In genomic region chr1:154151311-154151710, GRCh38 we compare ENCODE assay signal across 30 cellular contexts. TPM values are rescaled to one million over a fixed set of nuclear protein-coding genes. Genes with fewer than 3 reads are reported as not detected.
DNase-seq lines count a peak whose midpoint lies in the region; ATAC-seq, FAIRE-seq and TF ChIP-seq lines count a peak whose summit lies in the region.
"Had no signal": no experiment of that assay in that cellular context is flagged by ENCODE, and none has a peak within 500 bp of the region (broad histone marks: within the 10 kb centered on the region; RNA-seq: fewer than 3 reads in every experiment).

No MANE protein-coding gene starts in this region.

- no peak overlapping the region for H3K4me3 Mint-ChIP-seq in activated naive CD4-positive, alpha-beta T cell treated with anti-CD3 and anti-CD28 coated beads, Interleukin-2, amount 50 U/mL, for 24 hours
- H3K4me3 Mint-ChIP-seq in endodermal cell = no peak overlapping the region
- H3K4me3 Mint-ChIP-seq: activated T-cell treated with anti-CD3 and anti-CD28 coated beads, Interleukin-2, amount 50 U/mL, for 72 hours; dendritic cell treated with granulocyte-macrophage colony-stimulating factor and Interleukin-4, amounts not matched to agents 40 ng/mL and 50 ng/mL, for 4 days; T-helper 17 cell had no signal

- H3K4me1 Mint-ChIP-seq in activated naive CD4-positive, alpha-beta T cell treated with anti-CD3 and anti-CD28 coated beads, Interleukin-2, amount 50 U/mL, for 24 hours = peaks cover 44% of the 10 kb centered on the region
- H3K4me1 Mint-ChIP-seq in endodermal cell = peaks cover 6% of the 10 kb centered on the region

- H3K27ac ChIP-seq in K562 (ENCODE audit: extremely low read depth, low read depth, low read length) = no peak overlapping the region
- H3K27ac ChIP-seq in endodermal cell (ENCODE audit: low read depth, low read length) = no peak overlapping the region
- no peak overlapping the region for H3K27ac ChIP-seq in thyroid gland
- H3K27ac ChIP-seq: 22Rv1, breast epithelium, HL-60 had no signal

- TF ChIP-seq CTCF in K562 (IDR thresholded peaks at IDR 0.05 in 2 of 3, conservative IDR thresholded peaks at IDR 0.05 in 1 of 3; ENCODE audit: insufficient read depth in 2 of 3, low read depth in 1 of 3, low read length in 3 of 3) = no peak
- TF ChIP-seq CTCF in foreskin fibroblast (IDR thresholded peaks at IDR 0.05; ENCODE audit: low read depth, low read length) = no peak
- TF ChIP-seq CTCF in endodermal cell (conservative IDR thresholded peaks at IDR 0.05) = no peak
- no peak for TF ChIP-seq CTCF in thyroid gland (IDR thresholded peaks at IDR 0.05)

- H3K36me3 Mint-ChIP-seq in activated naive CD4-positive, alpha-beta T cell treated with anti-CD3 and anti-CD28 coated beads, Interleukin-2, amount 50 U/mL, for 24 hours = peaks cover 3% of the 10 kb centered on the region
- peaks cover 17% of the 10 kb centered on the region for H3K36me3 Mint-ChIP-seq in endodermal cell (ENCODE audit: low read depth)

- H4K20me1 ChIP-seq in K562 (replicated peaks; ENCODE audit: control insufficient read depth, insufficient read depth, low read length) = no peaks in the 10 kb centered on the region

- H3K4me2 ChIP-seq in K562 (ENCODE audit: insufficient read depth, low read length) (no peak overlapping the region), skeletal muscle satellite cell (ENCODE audit: low read length) (peak overlapping the region; percentile 42)

- no peak for FAIRE-seq in K562 (lab: Jason Lieb, UNC)
- FAIRE-seq: H54, RCC 7860 had no signal

- H3K36me3 ChIP-seq in K562 (ENCODE audit: control insufficient read depth, insufficient read depth, low read length) (peaks cover 21% of the 10 kb centered on the region), skeletal muscle satellite cell (ENCODE audit: insufficient read depth, low read length) (peaks cover 17% of the 10 kb centered on the region), endodermal cell (ENCODE audit: control insufficient read depth, insufficient read depth, low read length) (peaks cover 19% of the 10 kb centered on the region), thyroid gland (no peaks in the 10 kb centered on the region)
- H3K36me3 ChIP-seq: breast epithelium, tibial nerve had no signal

- H3K9me1 ChIP-seq in K562 (ENCODE audit: control insufficient read depth, insufficient read depth, low read length) = no peaks in the 10 kb centered on the region

- POLR2A ChIA-PET in K562 (lab: Yijun Ruan, JAX) = no interaction called here

- no peaks in the 10 kb centered on the region for H3K9me3 Mint-ChIP-seq in activated naive CD4-positive, alpha-beta T cell treated with anti-CD3 and anti-CD28 coated beads, Interleukin-2, amount 50 U/mL, for 24 hours
- H3K9me3 Mint-ChIP-seq in endodermal cell = no peaks in the 10 kb centered on the region
- H3K9me3 Mint-ChIP-seq: activated T-cell treated with anti-CD3 and anti-CD28 coated beads, Interleukin-2, amount 50 U/mL, for 72 hours; dendritic cell treated with granulocyte-macrophage colony-stimulating factor and Interleukin-4, amounts not matched to agents 40 ng/mL and 50 ng/mL, for 4 days had no signal

- DNase-seq in activated naive CD4-positive, alpha-beta T cell (lab: John Stamatoyannopoulos, UW) = no peak
- no peak for DNase-seq in K562 (ENCODE audit: extremely low read depth in 1 of 4, low spot score in 3 of 4)
- DNase-seq in foreskin fibroblast = peak; percentile 42 to 75
- no peak for DNase-seq in endodermal cell
- DNase-seq in thyroid gland = no peak
- no peak for DNase-seq in NCI-H82 (lab: John Stamatoyannopoulos, UW)
- DNase-seq: activated CD4-positive, alpha-beta T cell treated with anti-CD3 and anti-CD28 coated beads for 4 hours; activated naive CD4-positive, alpha-beta T cell treated with anti-CD3 and anti-CD28 coated beads, Interleukin-2, amount 50 U/mL, for 16 hours; activated T-cell treated with anti-CD3 and anti-CD28 coated beads, Interleukin-2, amount 50 U/mL, for 72 hours; EL; islet precursor cell; MG63; NCI-H1436; NCI-H2107; NCI-H524; stimulated activated CD4-positive, alpha-beta T cell treated with anti-CD3 and anti-CD28 coated beads, Interleukin-4, amount 100 ng/mL, for 24 hours; stimulated activated naive CD4-positive, alpha-beta T cell treated with Interleukin-2 at 50 U/mL for 16 hours; T-helper 17 cell had no signal

- no peak for TF ChIP-seq POLR2A in K562 (conservative IDR thresholded peaks at IDR 0.05)
- TF ChIP-seq POLR2A in thyroid gland (IDR thresholded peaks at IDR 0.05) = no peak

- H3K27me3 ChIP-seq in K562 (ENCODE audit: control insufficient read depth in 2 of 2, insufficient read depth in 2 of 2, low read length in 2 of 2) (no peaks in the 10 kb centered on the region), skeletal muscle satellite cell (ENCODE audit: control insufficient read depth, insufficient read depth, low read length) (no peaks in the 10 kb centered on the region), endodermal cell (ENCODE audit: control insufficient read depth, insufficient read depth, low read length, poor library complexity, severe bottlenecking) (no peaks in the 10 kb centered on the region), thyroid gland (no peaks in the 10 kb centered on the region)
- H3K27me3 ChIP-seq: breast epithelium, gastroesophageal sphincter, MG63, tibial nerve had no signal

- no peak for TF ChIP-seq RAD21 in K562 (CRISPR knock-in tag; conservative IDR thresholded peaks at IDR 0.05 in 1 of 2, IDR thresholded peaks at IDR 0.05 in 1 of 2)

- CTCF ChIA-PET in K562 (lab: Yijun Ruan, JAX; ENCODE audit: low intra/inter-chr PET ratio) = no interaction called here

- H2AFZ ChIP-seq in K562 (ENCODE audit: low read depth, low read length) = no peak overlapping the region

- in situ Hi-C loops in K562 (cut with MboI) = no loop called here

- peak overlapping the region; percentile 41 for H3K27ac Mint-ChIP-seq in activated naive CD4-positive, alpha-beta T cell treated with anti-CD3 and anti-CD28 coated beads, Interleukin-2, amount 50 U/mL, for 24 hours
- no peak overlapping the region for H3K27ac Mint-ChIP-seq in endodermal cell
- H3K27ac Mint-ChIP-seq: activated T-cell treated with anti-CD3 and anti-CD28 coated beads, Interleukin-2, amount 50 U/mL, for 72 hours; dendritic cell treated with granulocyte-macrophage colony-stimulating factor and Interleukin-4, amounts not matched to agents 40 ng/mL and 50 ng/mL, for 4 days had no signal

- peaks cover 5% of the 10 kb centered on the region; the same call in 1 of the 3 replicates for H3K79me2 ChIP-seq in K562 (ENCODE audit: control insufficient read depth, insufficient read depth, low read length)

- ATAC-seq in K562 = no peak
- ATAC-seq: activated T-cell treated with anti-CD3 and anti-CD28 coated beads, Interleukin-2, amount 50 U/mL, for 72 hours; gastroesophageal sphincter; T-helper 17 cell had no signal

- no TSS peak for BruUV-seq in K562 (replicated peaks; lab: Mats Ljungman, UMichigan)

- no peak overlapping the region for H3K9ac ChIP-seq in K562 (ENCODE audit: insufficient read depth in 1 of 2, low read depth in 2 of 2, low read length in 2 of 2)
- no peak overlapping the region for H3K9ac ChIP-seq in skeletal muscle satellite cell (ENCODE audit: low read depth, low read length)
- no peak overlapping the region for H3K9ac ChIP-seq in endodermal cell (ENCODE audit: extremely low read depth, low read length, poor library complexity, severe bottlenecking)

- H3K4me1 ChIP-seq in K562 (replicated peaks in 1 of 2; ENCODE audit: control insufficient read depth in 2 of 2, insufficient read depth in 2 of 2, low read length in 2 of 2) (peaks cover 19 to 21% of the 10 kb centered on the region in 2 experiments), skeletal muscle satellite cell (ENCODE audit: control insufficient read depth, insufficient read depth, low read length) (peaks cover 15% of the 10 kb centered on the region), endodermal cell (ENCODE audit: control insufficient read depth, insufficient read depth, low read length) (no peaks in the 10 kb centered on the region), thyroid gland (peaks cover 14 to 27% of the 10 kb centered on the region in 2 donors)
- H3K4me1 ChIP-seq: breast epithelium had no signal

- H3K9me3 ChIP-seq in K562 (replicated peaks; ENCODE audit: control insufficient read depth, insufficient read depth, low read depth, low read length) (no peaks in the 10 kb centered on the region), skeletal muscle satellite cell (replicated peaks; ENCODE audit: low read length) (no peaks in the 10 kb centered on the region), endodermal cell (ENCODE audit: control insufficient read depth, low read length) (no peaks in the 10 kb centered on the region), thyroid gland (no peaks in the 10 kb centered on the region)
- H3K9me3 ChIP-seq: breast epithelium, gastroesophageal sphincter, MG63, tibial nerve had no signal

- no peaks in the 10 kb centered on the region for H3K27me3 Mint-ChIP-seq in activated naive CD4-positive, alpha-beta T cell treated with anti-CD3 and anti-CD28 coated beads, Interleukin-2, amount 50 U/mL, for 24 hours
- no peaks in the 10 kb centered on the region for H3K27me3 Mint-ChIP-seq in endodermal cell (ENCODE audit: insufficient read depth)
- H3K27me3 Mint-ChIP-seq: dendritic cell treated with granulocyte-macrophage colony-stimulating factor and Interleukin-4, amounts not matched to agents 40 ng/mL and 50 ng/mL, for 4 days; T-helper 17 cell had no signal

- H3K4me3 ChIP-seq in K562 (no peak overlapping the region), foreskin fibroblast (ENCODE audit: low read depth in 1 of 2, low read length in 2 of 2) (no peak overlapping the region), skeletal muscle satellite cell (ENCODE audit: low read length) (no peak overlapping the region), endodermal cell (ENCODE audit: low read length) (no peak overlapping the region), thyroid gland (replicated peaks in 1 of 3) (no peak overlapping the region)
- H3K4me3 ChIP-seq: breast epithelium, gastroesophageal sphincter, lung, MG63, tibial nerve had no signal

- intact Hi-C loops in K562 (cut with micrococcal nuclease) = no loop called here
- intact Hi-C loops in thyroid gland (cut with DNase I) = no loop called here

- TF ChIP-seq EP300 in K562 (IDR thresholded peaks at IDR 0.05; ENCODE audit: low read length) = no peak

RNA-seq across cellular contexts. Expression of gene NUP210L, which starts 3.6 kb away (rescaled TPM):
- total RNA-seq in K562 (2011; cell fraction: chromatin; rRNA removed; ENCODE audit: low replicate concordance) = 0.07 TPM in 1 of 2 replicates, not detected in the other
- under 0.01 TPM in 1 of 2 replicates, not detected in the other for total RNA-seq in K562 (2011; cell fraction: nucleolus; rRNA removed)
- 0.15 TPM in 1 of 2 replicates, not detected in the other for total RNA-seq in K562 (2011; cell fraction: nucleoplasm; rRNA removed)
- total RNA-seq in K562 (2014; rRNA removed) (not detected in 2 replicates), K562 (2014; rRNA removed; fragmentation: Illumina TruSeq; extraction: Trizol) (0.04 TPM in 1 of 2 replicates, not detected in the other), K562 (2015; rRNA removed; fragmentation: Illumina TruSeq; extraction: Trizol) (0.04 TPM in 1 of 2 replicates, not detected in the other), K562 (2021) (not detected in 2 replicates), endodermal cell (under 1 TPM; 0.07 to 0.11 TPM), thyroid gland (under 1 TPM in 3 of 4 donors, not detected in 1; 0.13 to 0.38 (median 0.22) TPM)
- polyA plus RNA-seq in K562 (2011; rRNA removed) (0.01 TPM in 1 of 2 replicates, not detected in the other), K562 (2014; fragmentation: Illumina TruSeq; extraction: Trizol) (not detected in 2 replicates), K562 (2014; fragmentation: Nextera tagmentation; extraction: Ambion mirVana) (not detected), K562 (2014; rRNA removed) (0.01 TPM in 1 of 2 replicates, not detected in the other)
- polyA plus RNA-seq in K562 (2011; cell fraction: cytosol; rRNA removed) = 0.01 TPM in 1 of 2 replicates, not detected in the other
- polyA plus RNA-seq in K562 (2011; cell fraction: nucleus; rRNA removed) = 0.01 TPM in 1 of 2 replicates, not detected in the other
- 0.03 TPM in 1 of 2 replicates, not detected in the other for polyA plus RNA-seq in K562 (2012)
- polyA minus RNA-seq in K562 (2011; rRNA and poly(A)+ RNA removed) = 0.03 and 0.07 TPM in 2 replicates
- polyA minus RNA-seq in K562 (2011; cell fraction: cytosol; rRNA and poly(A)+ RNA removed) = not detected in 2 replicates
- polyA minus RNA-seq in K562 (2011; cell fraction: nucleus; rRNA and poly(A)+ RNA removed) = not detected in 2 replicates
- under 0.01 TPM in 1 of 2 replicates, not detected in the other for total RNA-seq in skeletal muscle satellite cell (2012; rRNA removed)
- polyA plus RNA-seq in endodermal cell (2013, experiment 1 of 2) = not detected
- not detected for polyA plus RNA-seq in endodermal cell (2013, experiment 2 of 2)
- total RNA-seq: gastroesophageal sphincter had no signal
- polyA plus RNA-seq: BJ had no signal

RNA-seq across cellular contexts. Expression of gene TPM3, which starts 40.6 kb away (rescaled TPM):
- 94.6 and 152 TPM in 2 replicates for total RNA-seq in K562 (2011; cell fraction: chromatin; rRNA removed; ENCODE audit: low replicate concordance)
- 60.4 and 81.0 TPM in 2 replicates for total RNA-seq in K562 (2011; cell fraction: nucleolus; rRNA removed)
- total RNA-seq in K562 (2011; cell fraction: nucleoplasm; rRNA removed) = 113 and 173 TPM in 2 replicates
- total RNA-seq in K562 (2014; rRNA removed) = 344 and 399 TPM in 2 replicates
- total RNA-seq in K562 (2014; rRNA removed; fragmentation: Illumina TruSeq; extraction: Trizol) = 350 and 402 TPM in 2 replicates
- 400 and 421 TPM in 2 replicates for total RNA-seq in K562 (2015; rRNA removed; fragmentation: Illumina TruSeq; extraction: Trizol)
- 500 and 507 TPM in 2 replicates for total RNA-seq in K562 (2021)
- 423 and 536 TPM in 2 replicates for polyA plus RNA-seq in K562 (2011; rRNA removed)
- 181 and 303 TPM in 2 replicates for polyA plus RNA-seq in K562 (2011; cell fraction: cytosol; rRNA removed)
- polyA plus RNA-seq in K562 (2011; cell fraction: nucleus; rRNA removed) = 147 and 198 TPM in 2 replicates
- polyA plus RNA-seq in K562 (2012) = 390 and 526 TPM in 2 replicates
- polyA plus RNA-seq in K562 (2014; fragmentation: Illumina TruSeq; extraction: Trizol) = 488 and 545 TPM in 2 replicates
- 100 to 1,000 TPM; 202 to 241 TPM for polyA plus RNA-seq in K562 (2014; fragmentation: Nextera tagmentation; extraction: Ambion mirVana)
- 496 and 604 TPM in 2 replicates for polyA plus RNA-seq in K562 (2014; rRNA removed)
- polyA minus RNA-seq in K562 (2011; rRNA and poly(A)+ RNA removed) = 256 and 293 TPM in 2 replicates
- polyA minus RNA-seq in K562 (2011; cell fraction: cytosol; rRNA and poly(A)+ RNA removed) = 99.9 and 136 TPM in 2 replicates
- 42.7 and 79.9 TPM in 2 replicates for polyA minus RNA-seq in K562 (2011; cell fraction: nucleus; rRNA and poly(A)+ RNA removed)
- total RNA-seq in skeletal muscle satellite cell (2012; rRNA removed) = 606 and 719 TPM in 2 replicates
- total RNA-seq in endodermal cell = 100 to 1,000 TPM; 597 to 679 TPM
- 357 TPM for polyA plus RNA-seq in endodermal cell (2013, experiment 1 of 2)
- 371 TPM for polyA plus RNA-seq in endodermal cell (2013, experiment 2 of 2)
- 100 to 1,000 TPM; 227 to 352 (median 298) TPM for total RNA-seq in thyroid gland

RNA-seq across cellular contexts. Expression of gene CFAP141, which starts 54.8 kb away (rescaled TPM):
- total RNA-seq in K562 (2011; cell fraction: chromatin; rRNA removed; ENCODE audit: low replicate concordance) = not detected in 2 replicates
- total RNA-seq in K562 (2011; cell fraction: nucleolus; rRNA removed) = not detected in 2 replicates
- total RNA-seq in K562 (2011; cell fraction: nucleoplasm; rRNA removed) = not detected in 2 replicates
- total RNA-seq in K562 (2014; rRNA removed) (not detected in 2 replicates), K562 (2014; rRNA removed; fragmentation: Illumina TruSeq; extraction: Trizol) (not detected in 2 replicates), K562 (2015; rRNA removed; fragmentation: Illumina TruSeq; extraction: Trizol) (not detected in 2 replicates), K562 (2021) (not detected in 2 replicates), endodermal cell (not detected), thyroid gland (not detected)
- polyA plus RNA-seq in K562 (2011; rRNA removed) (not detected in 2 replicates), K562 (2014; fragmentation: Illumina TruSeq; extraction: Trizol) (not detected in 2 replicates), K562 (2014; fragmentation: Nextera tagmentation; extraction: Ambion mirVana) (not detected), K562 (2014; rRNA removed) (not detected in 2 replicates)
- not detected in 2 replicates for polyA plus RNA-seq in K562 (2011; cell fraction: cytosol; rRNA removed)
- polyA plus RNA-seq in K562 (2011; cell fraction: nucleus; rRNA removed) = not detected in 2 replicates
- polyA plus RNA-seq in K562 (2012) = not detected in 2 replicates
- polyA minus RNA-seq in K562 (2011; rRNA and poly(A)+ RNA removed) = not detected in 2 replicates
- not detected in 2 replicates for polyA minus RNA-seq in K562 (2011; cell fraction: cytosol; rRNA and poly(A)+ RNA removed)
- polyA minus RNA-seq in K562 (2011; cell fraction: nucleus; rRNA and poly(A)+ RNA removed) = not detected in 2 replicates
- total RNA-seq in skeletal muscle satellite cell (2012; rRNA removed) = not detected in 2 replicates
- not detected for polyA plus RNA-seq in endodermal cell (2013, experiment 1 of 2)
- not detected for polyA plus RNA-seq in endodermal cell (2013, experiment 2 of 2)
- total RNA-seq: activated T-cell treated with anti-CD3 and anti-CD28 coated beads, Interleukin-2, amount 50 U/mL, for 72 hours; breast epithelium; gastroesophageal sphincter; T-helper 17 cell; tibial nerve had no signal
- polyA plus RNA-seq: BJ had no signal

Comparison
In these comparisons a context has a peak if more than half of its experiments do, and no peak if none do; other contexts are left out.
1. DNase-seq: peak in foreskin fibroblast (2 of 2); none in activated naive CD4-positive, alpha-beta T cell (0 of 4), K562 (0 of 4), endodermal cell (single experiment), thyroid gland (0 of 2) and NCI-H82 (single experiment).